Comparison of ENCODE assay signal across 8 cellular contexts in genomic region chr22:36510966-36511881, GRCh38. TPM values are rescaled to one million over a fixed set of nuclear protein-coding genes. Genes with fewer than 3 reads are reported as not detected.
A peak's percentile ranks its signal among the peaks of the same experiment; 100 is the strongest.
DNase-seq lines count a peak whose midpoint lies in the region; ATAC-seq, FAIRE-seq and TF ChIP-seq lines count a peak whose summit lies in the region.

No MANE protein-coding gene starts in this region.

- H3K4me1 ChIP-seq in CD4-positive, CD25-positive, alpha-beta regulatory T cell (ENCODE audit: control insufficient read depth, insufficient read depth, low read length, poor library complexity, severe bottlenecking), result peaks cover 12% of the 10 kb centered on the region
- H3K4me1 ChIP-seq in Peyer's patch (peaks cover 0 to 12% (median 3%) of the 10 kb centered on the region in 4 donors), kidney (ENCODE audit: control insufficient read depth in 1 of 2, insufficient read depth in 1 of 2, low read depth in 1 of 2, low read length in 2 of 2) (peaks cover 0 to 9% of the 10 kb centered on the region in 2 donors), testis (peaks cover 11% of the 10 kb centered on the region)

- H3K27me3 ChIP-seq in CD4-positive, CD25-positive, alpha-beta regulatory T cell (ENCODE audit: control insufficient read depth, insufficient read depth, low read length), result no peaks in the 10 kb centered on the region
- H3K27me3 ChIP-seq in Peyer's patch (no peaks in the 10 kb centered on the region), testis (no peaks in the 10 kb centered on the region)

- FAIRE-seq in kidney (lab: Jason Lieb, UNC), result no peak

- no peak overlapping the region for H3K9ac ChIP-seq in kidney (ENCODE audit: low read length in 2 of 2)

- ATAC-seq in CD4-positive, CD25-positive, alpha-beta regulatory T cell (ENCODE audit: low read depth in 2 of 2), result no peak
- ATAC-seq in GM21723 (IDR thresholded peaks at IDR 0.05; ENCODE audit: unreplicated experiment), result no peak

- H3K27ac Mint-ChIP-seq in CD4-positive, CD25-positive, alpha-beta regulatory T cell, result peak overlapping the region; percentile 56 to 71 (median 63)

- H3K9me3 ChIP-seq in CD4-positive, CD25-positive, alpha-beta regulatory T cell (ENCODE audit: control insufficient read depth in 2 of 2, low read length in 2 of 2), result no peaks in the 10 kb centered on the region
- H3K9me3 ChIP-seq in Peyer's patch (no peaks in the 10 kb centered on the region), kidney (ENCODE audit: control insufficient read depth in 1 of 2, low read length in 2 of 2) (no peaks in the 10 kb centered on the region), testis (no peaks in the 10 kb centered on the region)

- TF ChIP-seq CTCF in GM13977 (IDR thresholded peaks at IDR 0.05; ENCODE audit: extremely low read depth, insufficient read depth, missing control alignments) (peak; percentile 50), Peyer's patch (IDR thresholded peaks at IDR 0.05) (peak in 4 of 6 experiments; percentile 40 to 60 (median 48)), astrocyte of the cerebellum (IDR thresholded peaks at IDR 0.05; ENCODE audit: low read depth, low read length, missing control alignments) (peak; percentile 78), kidney (IDR thresholded peaks at IDR 0.05; ENCODE audit: borderline replicate concordance, extremely low read depth, insufficient read depth) (peak; percentile 43), testis (IDR thresholded peaks at IDR 0.05) (peak; percentile 23 to 61 (median 50))

- 67 to 69% methylated on average over 17 of the region's 17 CpGs for WGBS in testis, 2 donors

- no peak overlapping the region for H3K4me3 ChIP-seq in CD4-positive, CD25-positive, alpha-beta regulatory T cell (ENCODE audit: low read depth, low read length)
- H3K4me3 ChIP-seq in Peyer's patch (no peak overlapping the region), astrocyte of the cerebellum (ENCODE audit: low read depth, low read length) (no peak overlapping the region), kidney (ENCODE audit: low read length in 2 of 2) (no peak overlapping the region), testis (no peak overlapping the region)

- intact Hi-C loops in kidney (cut with DNase I) (no loop called here), testis (cut with DNase I; ENCODE audit: low total_unique reads) (no loop called here)

- H3K27me3 Mint-ChIP-seq in CD4-positive, CD25-positive, alpha-beta regulatory T cell, result no peaks in the 10 kb centered on the region

- peaks cover 47% of the 10 kb centered on the region for H3K36me3 Mint-ChIP-seq in CD4-positive, CD25-positive, alpha-beta regulatory T cell

- H3K27ac ChIP-seq in CD4-positive, CD25-positive, alpha-beta regulatory T cell (ENCODE audit: insufficient read depth, low read length, poor library complexity, severe bottlenecking), result no peak overlapping the region
- H3K27ac ChIP-seq in Peyer's patch, result peak overlapping the region in 1 of 4 donors; percentile 0
- H3K27ac ChIP-seq in kidney (ENCODE audit: low read depth in 2 of 2, low read length in 2 of 2), result no peak overlapping the region
- H3K27ac ChIP-seq in testis, result no peak overlapping the region

- peak in 2 of 3 donors; percentile 28 to 48 for DNase-seq in CD4-positive, CD25-positive, alpha-beta regulatory T cell
- DNase-seq in GM13977 (ENCODE audit: low spot score), result no peak
- peak in 2 of 3 donors; percentile 38 to 67 for DNase-seq in Peyer's patch
- DNase-seq in astrocyte of the cerebellum (ENCODE audit: low read depth), result peak; percentile 28
- DNase-seq in kidney, result peak; percentile 45
- peak; percentile 60 for DNase-seq in testis
- no peak for DNase-seq in mesenteric fat pad (ENCODE audit: low spot score)

- TF ChIP-seq POLR2A in Peyer's patch (IDR thresholded peaks at IDR 0.05) (no peak), testis (IDR thresholded peaks at IDR 0.05) (no peak)

- peak overlapping the region in 1 of 4 donors; percentile 64 for H3K4me3 Mint-ChIP-seq in CD4-positive, CD25-positive, alpha-beta regulatory T cell

- peaks cover 54% of the 10 kb centered on the region for H3K36me3 ChIP-seq in CD4-positive, CD25-positive, alpha-beta regulatory T cell (ENCODE audit: control insufficient read depth, insufficient read depth, low read length)
- peaks cover 0 to 57% (median 2%) of the 10 kb centered on the region in 3 donors for H3K36me3 ChIP-seq in Peyer's patch
- peaks cover 35 to 46% of the 10 kb centered on the region in 2 donors for H3K36me3 ChIP-seq in kidney (ENCODE audit: control insufficient read depth in 1 of 2, insufficient read depth in 2 of 2, low read length in 2 of 2)
- no peaks in the 10 kb centered on the region for H3K36me3 ChIP-seq in testis (ENCODE audit: low read depth, missing control alignments)

- in situ Hi-C loops in GM13977 (cut with MboI; ENCODE audit: low pct_unique_long_range_greater_than_20kb, low sequenced_read_pairs, unreplicated experiment) (no loop called here), astrocyte of the cerebellum (cut with HindIII; ENCODE audit: low sequenced_read_pairs) (no loop called here)

- H3K9me3 Mint-ChIP-seq in CD4-positive, CD25-positive, alpha-beta regulatory T cell, result peaks cover 0 to 1% (median 0%) of the 10 kb centered on the region in 7 donors

- peaks cover 5 to 21% (median 8%) of the 10 kb centered on the region in 4 donors for H3K4me1 Mint-ChIP-seq in CD4-positive, CD25-positive, alpha-beta regulatory T cell

RNA-seq across cellular contexts. Expression of gene FOXRED2, which starts 4.4 kb away (rescaled TPM):
- total RNA-seq in CD4-positive, CD25-positive, alpha-beta regulatory T cell, result 1.5 TPM
- 1 to 10 TPM in 3 of 4 donors, under 1 TPM in 1; 0.44 to 1.5 (median 1.2) TPM for polyA plus RNA-seq in CD4-positive, CD25-positive, alpha-beta regulatory T cell
- total RNA-seq in Peyer's patch (10 to 100 TPM in 1 of 4 donors, 1 to 10 TPM in 3; 2.8 to 16.5 (median 4.1) TPM), kidney (8.5 TPM), testis (10 to 100 TPM; 23.8 to 34.6 TPM), mesenteric fat pad (11.2 TPM)
- polyA plus RNA-seq in kidney (ENCODE audit: insufficient read depth, low read depth, low replicate concordance) (6.5 TPM), testis (ENCODE audit: insufficient read depth, low read depth, low replicate concordance) (17.7 TPM)

RNA-seq across cellular contexts. Expression of gene EIF3D, which starts 17.7 kb away (rescaled TPM):
- total RNA-seq in CD4-positive, CD25-positive, alpha-beta regulatory T cell, result 269 TPM
- 100 to 1,000 TPM; 147 to 195 (median 182) TPM for polyA plus RNA-seq in CD4-positive, CD25-positive, alpha-beta regulatory T cell
- total RNA-seq in Peyer's patch, result 100 to 1,000 TPM; 135 to 197 (median 167) TPM
- total RNA-seq in kidney, result 140 TPM
- 129 TPM for polyA plus RNA-seq in kidney (ENCODE audit: insufficient read depth, low read depth, low replicate concordance)
- 100 to 1,000 TPM; 150 to 163 TPM for total RNA-seq in testis
- 176 TPM for polyA plus RNA-seq in testis (ENCODE audit: insufficient read depth, low read depth, low replicate concordance)
- total RNA-seq in mesenteric fat pad, result 149 TPM

RNA-seq across cellular contexts. Expression of gene TXN2, which starts 29.8 kb away (rescaled TPM):
- total RNA-seq in CD4-positive, CD25-positive, alpha-beta regulatory T cell, result 31.5 TPM
- 100 to 1,000 TPM in 3 of 4 donors, 10 to 100 TPM in 1; 98.2 to 132 (median 106) TPM for polyA plus RNA-seq in CD4-positive, CD25-positive, alpha-beta regulatory T cell
- 100 to 1,000 TPM in 1 of 4 donors, 10 to 100 TPM in 3; 75.7 to 116 (median 92.9) TPM for total RNA-seq in Peyer's patch
- 72.8 TPM for total RNA-seq in kidney
- polyA plus RNA-seq in kidney (ENCODE audit: insufficient read depth, low read depth, low replicate concordance), result 194 TPM
- 100 to 1,000 TPM in 1 of 2 donors, 10 to 100 TPM in 1; 92.4 to 141 TPM for total RNA-seq in testis
- 95.6 TPM for polyA plus RNA-seq in testis (ENCODE audit: insufficient read depth, low read depth, low replicate concordance)
- total RNA-seq in mesenteric fat pad, result 52.0 TPM

Comparison
In these comparisons a context has a peak if more than half of its experiments do, and no peak if none do; other contexts are left out.
1. DNase-seq: peak in CD4-positive, CD25-positive, alpha-beta regulatory T cell (2 of 3), Peyer's patch (2 of 3), astrocyte of the cerebellum (single experiment), kidney (single experiment) and testis (single experiment); none in GM13977 (single experiment) and mesenteric fat pad (single experiment).
2. Peak in every context shown above with its lines, with median percentiles within 50 percentile points of each other: CTCF ChIP-seq.